Comparison of ENCODE assay signal across 8 cellular contexts in genomic region chr11:57761301-57762234, GRCh38. TPM values are rescaled to one million over a fixed set of nuclear protein-coding genes. Genes with fewer than 3 reads are reported as not detected.
DNase-seq lines count a peak whose midpoint lies in the region; ATAC-seq lines count a peak whose summit lies in the region.

A gene with protein sequence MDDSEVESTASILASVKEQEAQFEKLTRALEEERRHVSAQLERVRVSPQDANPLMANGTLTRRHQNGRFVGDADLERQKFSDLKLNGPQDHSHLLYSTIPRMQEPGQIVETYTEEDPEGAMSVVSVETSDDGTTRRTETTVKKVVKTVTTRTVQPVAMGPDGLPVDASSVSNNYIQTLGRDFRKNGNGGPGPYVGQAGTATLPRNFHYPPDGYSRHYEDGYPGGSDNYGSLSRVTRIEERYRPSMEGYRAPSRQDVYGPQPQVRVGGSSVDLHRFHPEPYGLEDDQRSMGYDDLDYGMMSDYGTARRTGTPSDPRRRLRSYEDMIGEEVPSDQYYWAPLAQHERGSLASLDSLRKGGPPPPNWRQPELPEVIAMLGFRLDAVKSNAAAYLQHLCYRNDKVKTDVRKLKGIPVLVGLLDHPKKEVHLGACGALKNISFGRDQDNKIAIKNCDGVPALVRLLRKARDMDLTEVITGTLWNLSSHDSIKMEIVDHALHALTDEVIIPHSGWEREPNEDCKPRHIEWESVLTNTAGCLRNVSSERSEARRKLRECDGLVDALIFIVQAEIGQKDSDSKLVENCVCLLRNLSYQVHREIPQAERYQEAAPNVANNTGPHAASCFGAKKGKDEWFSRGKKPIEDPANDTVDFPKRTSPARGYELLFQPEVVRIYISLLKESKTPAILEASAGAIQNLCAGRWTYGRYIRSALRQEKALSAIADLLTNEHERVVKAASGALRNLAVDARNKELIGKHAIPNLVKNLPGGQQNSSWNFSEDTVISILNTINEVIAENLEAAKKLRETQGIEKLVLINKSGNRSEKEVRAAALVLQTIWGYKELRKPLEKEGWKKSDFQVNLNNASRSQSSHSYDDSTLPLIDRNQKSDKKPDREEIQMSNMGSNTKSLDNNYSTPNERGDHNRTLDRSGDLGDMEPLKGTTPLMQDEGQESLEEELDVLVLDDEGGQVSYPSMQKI (plus strand): TSS chr11:57761802. CDS start chr11:57791479, 29,677 bp downstream.

- H3K27me3 ChIP-seq in NT2/D1 (ENCODE audit: insufficient read depth, insufficient read length), result no peaks in the 10 kb centered on the region

- peak within 1 kb of the TSS; percentile 60 for H3K4me3 ChIP-seq in NT2/D1 (ENCODE audit: insufficient read length, low read depth)

- ATAC-seq in HG03378 (IDR thresholded peaks at IDR 0.05; ENCODE audit: unreplicated experiment) (peak; percentile 87), sciatic nerve (peak; percentile 100)

- H3K9ac ChIP-seq in NT2/D1 (ENCODE audit: insufficient read length, low read depth), result peak within 1 kb of the TSS; percentile 90

- H3K27ac ChIP-seq in caudate nucleus (ENCODE audit: low read depth, low read length), result peak within 1 kb of the TSS; percentile 96

- peaks cover 17% of the 10 kb centered on the region for H3K36me3 ChIP-seq in NT2/D1 (ENCODE audit: insufficient read depth, insufficient read length, low read length)

- H3K4me1 ChIP-seq in NT2/D1 (ENCODE audit: insufficient read depth, insufficient read length), result peaks cover 5% of the 10 kb centered on the region

- DNase-seq in COR-L47 (lab: John Stamatoyannopoulos, UW), result peak; percentile 91
- peak; percentile 82 for DNase-seq in GM19238 (ENCODE audit: insufficient read length, low spot score)
- DNase-seq in NT2/D1 (ENCODE audit: low read depth, low spot score), result peak; percentile 93
- DNase-seq in caudate nucleus (lab: John Stamatoyannopoulos, UW), result peak in 59 of 61 donors; percentile 12 to 94 (median 72)
- peak; percentile 98 for DNase-seq in iPS-NIHi11 (ENCODE audit: low spot score)
- peak; percentile 88 for DNase-seq in sciatic nerve (ENCODE audit: low spot score)
- no peak for DNase-seq in KG1 (lab: John Stamatoyannopoulos, UW)

- H3K9me3 ChIP-seq in NT2/D1 (ENCODE audit: insufficient read depth, low read length), result no peaks in the 10 kb centered on the region

- intact Hi-C loops in sciatic nerve (cut with DNase I), result no loop called here

RNA-seq across cellular contexts. Expression of the gene that starts here (rescaled TPM):
- 270 TPM for total RNA-seq in sciatic nerve
